In the genomic region with DNA sequence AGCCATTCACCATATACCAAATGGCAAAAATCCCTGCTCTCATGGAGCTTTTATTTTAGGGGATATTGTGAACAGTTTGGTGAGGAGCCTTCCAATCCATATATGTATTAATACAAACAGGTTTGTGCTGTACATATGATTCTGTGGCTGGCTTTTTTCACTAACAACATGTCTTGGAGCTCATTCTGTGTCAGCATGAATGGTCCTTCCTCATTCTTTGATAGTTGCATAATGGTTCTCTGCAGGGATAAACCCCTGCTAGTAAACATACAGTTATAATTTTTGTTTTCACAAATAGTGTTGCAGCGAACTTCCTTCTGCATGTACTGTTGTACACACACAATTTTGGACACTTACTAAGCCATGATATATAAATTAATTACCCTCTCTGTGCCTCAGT, we compare ENCODE assay signal across 19 cellular contexts. TPM values are rescaled to one million over a fixed set of nuclear protein-coding genes. Genes with fewer than 3 reads are reported as not detected.
A peak's percentile ranks its signal among the peaks of the same experiment; 100 is the strongest.
DNase-seq lines count a peak whose midpoint lies in the region; TF ChIP-seq lines count a peak whose summit lies in the region.
"Had no signal": no experiment of that assay in that cellular context is flagged by ENCODE, and none has a peak within 500 bp of the region (broad histone marks: within the 10 kb centered on the region; RNA-seq: fewer than 3 reads in every experiment).

No MANE protein-coding gene starts in this region.

- H3K27ac ChIP-seq in CD8-positive, alpha-beta memory T cell (ENCODE audit: low read depth, low read length): no peak overlapping the region
- no peak overlapping the region for H3K27ac ChIP-seq in thyroid gland
- H3K27ac ChIP-seq: BLaER1, coronary artery, esophagus squamous epithelium, gastroesophageal sphincter had no signal

- CTCF ChIA-PET in CD8-positive, alpha-beta memory T cell (lab: Charles Lee): interaction anchor here (0.8 kb wide), 1 partner anchor 189 kb away, joined by 3 read pairs; no protein-coding TSS in a partner anchor

- 79 to 83% methylated on average over 1 of the region's 1 CpG for WGBS in thyroid gland, 2 donors

- peak; percentile 2 for DNase-seq in SKM-1 treated with dmso at 0.1 percent for 144 hours (lab: John Stamatoyannopoulos, UW; ENCODE audit: unreplicated experiment)
- DNase-seq in SKM-1 (lab: John Stamatoyannopoulos, UW; ENCODE audit: unreplicated experiment): no peak
- peak; percentile 63 for DNase-seq in adipocyte (ENCODE audit: low read depth)
- DNase-seq in kidney tubule cell (ENCODE audit: low spot score): peak; percentile 59
- DNase-seq in D341Med (ENCODE audit: low spot score): no peak
- no peak for DNase-seq in activated CD4-positive, alpha-beta T cell treated with anti-CD3 and anti-CD28 coated beads for 1 hour
- DNase-seq in CD8-positive, alpha-beta memory T cell: no peak
- no peak for DNase-seq in thyroid gland
- DNase-seq: activated gamma-delta T cell treated with Interleukin-2 at 50 U/mL for 16 hours; activated T-cell treated with anti-CD3 and anti-CD28 coated beads, Interleukin-2, amount 50 U/mL, for 1 hour; Caco-2; effector memory CD8-positive, alpha-beta T cell; esophagus squamous epithelium; hypothalamus; NCI-H146; SHP77 treated with DMSO at 0.1 percent for 48 hours had no signal

- peaks cover 0 to 4% (median 0%) of the 10 kb centered on the region in 5 donors for H3K9me3 Mint-ChIP-seq in CD8-positive, alpha-beta memory T cell
- H3K9me3 Mint-ChIP-seq: effector memory CD8-positive, alpha-beta T cell had no signal

- H3K9ac ChIP-seq in adipocyte (ENCODE audit: low read length): no peak overlapping the region
- H3K9ac ChIP-seq: BLaER1 had no signal

- H3K4me3 ChIP-seq in adipocyte (ENCODE audit: low read length): no peak overlapping the region
- no peak overlapping the region for H3K4me3 ChIP-seq in CD8-positive, alpha-beta memory T cell (ENCODE audit: low read length)
- no peak overlapping the region for H3K4me3 ChIP-seq in thyroid gland (replicated peaks in 1 of 3)
- H3K4me3 ChIP-seq: BLaER1, coronary artery, esophagus squamous epithelium, gastroesophageal sphincter had no signal

- H3K27me3 ChIP-seq in adipocyte (replicated peaks; ENCODE audit: control insufficient read depth, insufficient read depth, low read length) (no peaks in the 10 kb centered on the region), thyroid gland (no peaks in the 10 kb centered on the region)
- no peaks in the 10 kb centered on the region for H3K27me3 ChIP-seq in CD8-positive, alpha-beta memory T cell (ENCODE audit: insufficient read depth, low read length, poor library complexity, severe bottlenecking)
- H3K27me3 ChIP-seq: BLaER1, esophagus squamous epithelium, gastroesophageal sphincter had no signal

- peaks cover 11 to 17% of the 10 kb centered on the region in 2 donors for H3K27me3 Mint-ChIP-seq in CD8-positive, alpha-beta memory T cell

- no peak overlapping the region for H3K4me3 Mint-ChIP-seq in CD8-positive, alpha-beta memory T cell
- H3K4me3 Mint-ChIP-seq: effector memory CD8-positive, alpha-beta T cell had no signal

- TF ChIP-seq POLR2A in thyroid gland (IDR thresholded peaks at IDR 0.05): no peak

- intact Hi-C loops in thyroid gland (cut with DNase I): loop anchor here (10.0 kb wide), 1 partner anchor 170 kb away; no protein-coding TSS in a partner anchor

- H3K4me1 Mint-ChIP-seq in CD8-positive, alpha-beta memory T cell: peaks cover 5 to 15% (median 12%) of the 10 kb centered on the region in 3 donors

- H3K36me3 Mint-ChIP-seq in CD8-positive, alpha-beta memory T cell: peaks cover 0 to 4% (median 0%) of the 10 kb centered on the region in 3 donors

- H3K36me3 ChIP-seq in adipocyte (ENCODE audit: control insufficient read depth, insufficient read depth, low read length, severe bottlenecking) (no peaks in the 10 kb centered on the region), thyroid gland (no peaks in the 10 kb centered on the region)
- H3K36me3 ChIP-seq in CD8-positive, alpha-beta memory T cell (ENCODE audit: insufficient read depth, low read length): no peaks in the 10 kb centered on the region
- H3K36me3 ChIP-seq: BLaER1, esophagus squamous epithelium, gastroesophageal sphincter had no signal

- POLR2A ChIA-PET in CD8-positive, alpha-beta memory T cell (lab: Charles Lee): no interaction called here

- H3K4me1 ChIP-seq in adipocyte (ENCODE audit: control insufficient read depth, insufficient read depth, low read length): peaks cover 38% of the 10 kb centered on the region
- no peaks in the 10 kb centered on the region for H3K4me1 ChIP-seq in CD8-positive, alpha-beta memory T cell (ENCODE audit: insufficient read depth, low read length)
- no peaks in the 10 kb centered on the region for H3K4me1 ChIP-seq in thyroid gland
- H3K4me1 ChIP-seq: Caco-2 had no signal

- H3K27ac Mint-ChIP-seq in CD8-positive, alpha-beta memory T cell: no peak overlapping the region
- H3K27ac Mint-ChIP-seq: effector memory CD8-positive, alpha-beta T cell had no signal

- TF ChIP-seq CTCF in thyroid gland (IDR thresholded peaks at IDR 0.05): no peak

- no peaks in the 10 kb centered on the region for H3K9me3 ChIP-seq in adipocyte (ENCODE audit: control insufficient read depth, low read length)
- H3K9me3 ChIP-seq in CD8-positive, alpha-beta memory T cell (ENCODE audit: low read length): no peaks in the 10 kb centered on the region
- H3K9me3 ChIP-seq in thyroid gland: no peaks in the 10 kb centered on the region
- H3K9me3 ChIP-seq: BLaER1, Caco-2, esophagus squamous epithelium, gastroesophageal sphincter had no signal

RNA-seq across cellular contexts. Expression of a gene that starts 8.3 kb away (rescaled TPM):
- total RNA-seq in CD8-positive, alpha-beta memory T cell: 10 to 100 TPM; 28.4 to 32.5 TPM
- 43.0 TPM for polyA plus RNA-seq in CD8-positive, alpha-beta memory T cell
- 10 to 100 TPM in 1 of 4 donors, 1 to 10 TPM in 3; 4.7 to 11.5 (median 6.0) TPM for total RNA-seq in thyroid gland
- total RNA-seq: Caco-2 had no signal

RNA-seq across cellular contexts. Expression of a gene that starts 15.1 kb away (rescaled TPM):
- total RNA-seq in CD8-positive, alpha-beta memory T cell: 10 to 100 TPM; 63.6 to 71.5 TPM
- 76.1 TPM for polyA plus RNA-seq in CD8-positive, alpha-beta memory T cell
- total RNA-seq in thyroid gland: 10 to 100 TPM; 43.5 to 52.6 (median 51.0) TPM

Comparison
In these comparisons a context has a peak if more than half of its experiments do, and no peak if none do; other contexts are left out.
1. DNase-seq: peak in SKM-1 treated with dmso at 0.1 percent for 144 hours (single experiment), adipocyte (single experiment) and kidney tubule cell (single experiment); none in SKM-1 (single experiment), D341Med (single experiment), activated CD4-positive, alpha-beta T cell treated with anti-CD3 and anti-CD28 coated beads for 1 hour (single experiment), CD8-positive, alpha-beta memory T cell (0 of 5) and thyroid gland (0 of 2).